In the genomic region with DNA sequence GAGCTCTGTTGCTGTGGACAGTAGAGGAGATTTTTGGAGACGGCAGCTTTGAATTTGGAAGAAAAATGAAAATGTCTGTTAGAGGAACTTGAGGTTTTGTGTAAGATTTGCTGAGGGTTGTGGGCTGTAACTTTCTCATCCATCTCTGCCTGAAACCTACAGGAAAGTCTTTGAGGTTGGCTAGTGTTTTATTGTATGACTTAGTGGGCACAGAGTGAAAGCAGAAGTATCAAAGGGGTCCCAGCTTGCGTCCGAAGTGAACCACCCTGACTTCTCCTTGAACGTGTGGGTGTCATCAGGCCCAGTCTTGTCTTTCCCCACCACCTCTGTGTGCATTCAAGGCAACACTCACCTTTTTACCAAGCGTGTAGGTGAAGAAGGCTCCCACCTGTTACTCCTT, we compare ENCODE assay signal across 17 cellular contexts.
DNase-seq lines count a peak whose midpoint lies in the region; ATAC-seq, FAIRE-seq and TF ChIP-seq lines count a peak whose summit lies in the region.
"Had no signal": no experiment of that assay in that cellular context is flagged by ENCODE, and none has a peak within 500 bp of the region (broad histone marks: within the 10 kb centered on the region; RNA-seq: fewer than 3 reads in every experiment).

No MANE protein-coding gene starts in this region.

- peak overlapping the region; percentile 51 for H3K27ac ChIP-seq in KOPT-K1 (ENCODE audit: low read depth, low read length, poor library complexity, severe bottlenecking)
- H3K27ac ChIP-seq in small intestine (ENCODE audit: low read depth in 1 of 2, low read length in 1 of 2): no peak overlapping the region

- no peaks in the 10 kb centered on the region for H3K4me1 ChIP-seq in small intestine (ENCODE audit: control insufficient read depth in 2 of 2, insufficient read depth in 1 of 2, low read depth in 1 of 2, low read length in 1 of 2)

- no peak overlapping the region for H3K4me3 ChIP-seq in GM12865 (ENCODE audit: low read depth, low read length)
- H3K4me3 ChIP-seq in small intestine (ENCODE audit: low read depth in 1 of 2, low read length in 2 of 2): no peak overlapping the region

- TF ChIP-seq CTCF in GM12865 (IDR thresholded peaks at IDR 0.05; ENCODE audit: insufficient read depth, low read depth, low read length, missing control alignments) (no peak), D721Med (IDR thresholded peaks at IDR 0.05; ENCODE audit: insufficient read depth, missing control alignments) (no peak)

- no peaks in the 10 kb centered on the region for H3K27me3 ChIP-seq in small intestine (ENCODE audit: control insufficient read depth in 2 of 2, insufficient read depth in 2 of 2, low read length in 2 of 2)

- H3K9me3 ChIP-seq in KOPT-K1 (ENCODE audit: insufficient read depth, low read length, poor library complexity, severe bottlenecking) (no peaks in the 10 kb centered on the region), small intestine (ENCODE audit: control insufficient read depth, low read depth) (no peaks in the 10 kb centered on the region)

- WGBS in small intestine, 3 donors: 74 to 89% (median 78%) methylated on average over 5 of the region's 5 CpGs

- DNase-seq in GM12865 (ENCODE audit: low read depth) (peak; percentile 57), germinal center (ENCODE audit: low spot score) (peak; percentile 2), small intestine (no peak), D721Med (ENCODE audit: insufficient read length, low spot score) (no peak), NCI-H1436 treated with DMSO at 0.1 percent for 48 hours (lab: John Stamatoyannopoulos, UW) (no peak)
- no peak for DNase-seq in stimulated activated CD4-positive, alpha-beta T cell treated with anti-CD3 and anti-CD28 coated beads, Interleukin-4, amount 100 ng/mL, for 24 hours
- DNase-seq: DMS53; HCEC 1CT; left colon; NCI-H1436; NCI-H510A; retina; stimulated activated CD4-positive, alpha-beta T cell treated with anti-CD3 and anti-CD28 coated beads, Interleukin-2, amount 100 ng/mL, for 24 hours had no signal

- peak; percentile 64 for ATAC-seq in GM21423 (IDR thresholded peaks at IDR 0.05; ENCODE audit: unreplicated experiment)
- ATAC-seq: left colon; natural killer cell treated with Interleukin-12 subunit alpha and Interleukin-12 subunit beta and Interleukin-15 and Interleukin-18, amount 100 ng/mL, for 72 hours had no signal

- H3K36me3 ChIP-seq in KOPT-K1 (ENCODE audit: insufficient read depth, low read length): no peaks in the 10 kb centered on the region
- H3K36me3 ChIP-seq in small intestine (ENCODE audit: control insufficient read depth in 2 of 2, insufficient read depth in 2 of 2, low read length in 2 of 2): no peaks in the 10 kb centered on the region

- no peak for FAIRE-seq in small intestine (lab: Jason Lieb, UNC)
- no peak for FAIRE-seq in D721Med (lab: Jason Lieb, UNC)
- FAIRE-seq: urothelium cell line had no signal

Comparison
In these comparisons a context has a peak if more than half of its experiments do, and no peak if none do; other contexts are left out.
1. DNase-seq: peak in GM12865 (single experiment) and germinal center (single experiment); none in small intestine (single experiment), stimulated activated CD4-positive, alpha-beta T cell treated with anti-CD3 and anti-CD28 coated beads, Interleukin-4, amount 100 ng/mL, for 24 hours (single experiment), D721Med (single experiment) and NCI-H1436 treated with DMSO at 0.1 percent for 48 hours (single experiment).